2 cellular contexts compared by ENCODE assay signal in genomic region chr2:219643084-219643473, GRCh38.
TF ChIP-seq lines count a peak whose summit lies in the region.

No MANE protein-coding gene starts in this region.

TF ChIP-seq in HCT116, 20 proteins besides CTCF, POLR2A, EP300 and RAD21:
- TF ChIP-seq ELF1 (IDR thresholded peaks at IDR 0.05; ENCODE audit: borderline replicate concordance, low read depth) = no peak
- no peak for TF ChIP-seq SRF (IDR thresholded peaks at IDR 0.05; ENCODE audit: low read depth)
TF ChIP-seq in HCT116: peak in this region for 0.

TF ChIP-seq in GM12878, 131 proteins besides CTCF, POLR2A, EP300 and RAD21:
- TF ChIP-seq E4F1 (IDR thresholded peaks at IDR 0.05; ENCODE audit: borderline replicate concordance, partially characterized antibody) = no peak
- TF ChIP-seq EZH2 (IDR thresholded peaks at IDR 0.05; ENCODE audit: borderline replicate concordance, control insufficient read depth, low read depth, low read length) = no peak
